In genomic region chr10:110901954-110902819, GRCh38 we compare ENCODE assay signal across 9 cellular contexts.
DNase-seq lines count a peak whose midpoint lies in the region; ATAC-seq, FAIRE-seq and TF ChIP-seq lines count a peak whose summit lies in the region.
"Had no signal": no experiment of that assay in that cellular context is flagged by ENCODE, and none has a peak within 500 bp of the region (broad histone marks: within the 10 kb centered on the region; RNA-seq: fewer than 3 reads in every experiment).

No MANE protein-coding gene starts in this region.

- ATAC-seq in GM21423 (IDR thresholded peaks at IDR 0.05; ENCODE audit: unreplicated experiment), result no peak
- no peak for ATAC-seq in GM18517 (IDR thresholded peaks at IDR 0.05; ENCODE audit: unreplicated experiment)

- FAIRE-seq in H54 (lab: Jason Lieb, UNC), result peak; percentile 78

- DNase-seq in AG08395 (ENCODE audit: low spot score) (peak; percentile 47), H54 (ENCODE audit: insufficient read length, low spot score) (no peak), kidney glomerular epithelial cell (lab: John Stamatoyannopoulos, UW) (peak; percentile 24), middle frontal gyrus (ENCODE audit: extremely low spot score, low spot score) (no peak), cerebellar cortex (ENCODE audit: low spot score) (no peak)
- peak; percentile 61 for DNase-seq in activated naive CD4-positive, alpha-beta T cell treated with anti-CD3 and anti-CD28 coated beads, Interleukin-2, amount 50 U/mL, for 16 hours
- DNase-seq: naive B cell had no signal

- TF ChIP-seq POLR2A in H54 (IDR thresholded peaks at IDR 0.05; ENCODE audit: low read depth, low read length), result no peak

Comparison
In these comparisons a context has a peak if more than half of its experiments do, and no peak if none do; other contexts are left out.
1. DNase-seq: peak in AG08395 (single experiment), activated naive CD4-positive, alpha-beta T cell treated with anti-CD3 and anti-CD28 coated beads, Interleukin-2, amount 50 U/mL, for 16 hours (single experiment) and kidney glomerular epithelial cell (single experiment); none in H54 (single experiment), middle frontal gyrus (single experiment) and cerebellar cortex (single experiment).